In the genomic region with DNA sequence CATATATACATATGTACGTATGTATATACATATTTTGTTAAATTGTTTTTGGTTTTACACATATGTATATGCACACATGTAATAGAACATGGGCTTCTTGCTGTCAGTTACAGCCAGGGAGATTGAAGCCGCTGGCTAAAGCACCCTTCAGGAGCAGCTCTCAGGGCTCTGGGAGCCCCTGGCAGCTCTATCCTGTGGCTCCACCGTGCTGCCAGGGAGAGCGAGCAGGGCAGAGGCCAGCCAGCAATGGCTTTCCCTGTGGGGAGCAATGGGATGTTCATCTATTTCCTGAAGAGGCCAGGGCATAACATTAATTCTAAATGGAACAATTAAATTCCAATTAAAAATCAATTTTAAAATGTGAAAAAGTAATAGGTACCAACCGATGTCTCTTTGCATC, we compare ENCODE assay signal across 14 cellular contexts.
DNase-seq lines count a peak whose midpoint lies in the region; ATAC-seq and TF ChIP-seq lines count a peak whose summit lies in the region.
"Had no signal": no experiment of that assay in that cellular context is flagged by ENCODE, and none has a peak within 500 bp of the region (broad histone marks: within the 10 kb centered on the region; RNA-seq: fewer than 3 reads in every experiment).

No MANE protein-coding gene starts in this region.

- H3K27ac Mint-ChIP-seq in CD14-positive monocyte = peak overlapping the region in 6 of 7 donors; percentile 33 to 92 (median 62)
- no peak overlapping the region for H3K27ac Mint-ChIP-seq in stimulated activated effector memory CD8-positive, alpha-beta T cell treated with anti-CD3 and anti-CD28 coated beads, Interleukin-12 subunit alpha, Interleukin-12 subunit beta, amount 100 ng/mL, for 72 hours
- H3K27ac Mint-ChIP-seq: CD4-positive, alpha-beta T cell; H9 had no signal

- no peak overlapping the region for H3K4me3 Mint-ChIP-seq in CD14-positive monocyte
- H3K4me3 Mint-ChIP-seq in stimulated activated effector memory CD8-positive, alpha-beta T cell treated with anti-CD3 and anti-CD28 coated beads, Interleukin-12 subunit alpha, Interleukin-12 subunit beta, amount 100 ng/mL, for 72 hours = no peak overlapping the region
- H3K4me3 Mint-ChIP-seq: CD4-positive, alpha-beta T cell; H9 had no signal

- DNase-seq in CD14-positive monocyte (ENCODE audit: low spot score) = no peak
- peak; percentile 13 for DNase-seq in NCI-H1092 treated with DMSO at 0.1 percent for 48 hours (lab: John Stamatoyannopoulos, UW)
- no peak for DNase-seq in left lung
- DNase-seq in transverse colon = no peak
- DNase-seq in stimulated activated effector memory CD8-positive, alpha-beta T cell treated with anti-CD3 and anti-CD28 coated beads, Interleukin-12 subunit alpha, Interleukin-12 subunit beta, amount 100 ng/mL, for 72 hours (ENCODE audit: low spot score in 2 of 2) = no peak
- DNase-seq in breast epithelium (ENCODE audit: low spot score in 2 of 2) = no peak
- DNase-seq: ACHN; Calu3; CD4-positive, alpha-beta T cell; DMS 273 treated with DMSO at 0.1 percent for 48 hours; GOT3; H9 had no signal

- ATAC-seq in left lung = peak; percentile 10
- ATAC-seq in GM21381 (IDR thresholded peaks at IDR 0.05; ENCODE audit: unreplicated experiment) = no peak
- no peak for ATAC-seq in stimulated activated effector memory CD8-positive, alpha-beta T cell treated with anti-CD3 and anti-CD28 coated beads, Interleukin-12 subunit alpha, Interleukin-12 subunit beta, amount 100 ng/mL, for 72 hours

- H3K4me1 Mint-ChIP-seq in CD14-positive monocyte = peaks cover 46% of the 10 kb centered on the region
- no peaks in the 10 kb centered on the region for H3K4me1 Mint-ChIP-seq in stimulated activated effector memory CD8-positive, alpha-beta T cell treated with anti-CD3 and anti-CD28 coated beads, Interleukin-12 subunit alpha, Interleukin-12 subunit beta, amount 100 ng/mL, for 72 hours

- peaks cover 0 to 7% (median 3%) of the 10 kb centered on the region in 7 donors for H3K9me3 Mint-ChIP-seq in CD14-positive monocyte
- H3K9me3 Mint-ChIP-seq in stimulated activated effector memory CD8-positive, alpha-beta T cell treated with anti-CD3 and anti-CD28 coated beads, Interleukin-12 subunit alpha, Interleukin-12 subunit beta, amount 100 ng/mL, for 72 hours = no peaks in the 10 kb centered on the region
- H3K9me3 Mint-ChIP-seq: CD4-positive, alpha-beta T cell had no signal

- H3K36me3 Mint-ChIP-seq in CD14-positive monocyte = peaks cover 0 to 5% of the 10 kb centered on the region in 2 donors
- H3K36me3 Mint-ChIP-seq in stimulated activated effector memory CD8-positive, alpha-beta T cell treated with anti-CD3 and anti-CD28 coated beads, Interleukin-12 subunit alpha, Interleukin-12 subunit beta, amount 100 ng/mL, for 72 hours = no peaks in the 10 kb centered on the region

- H3K9me3 ChIP-seq in left lung = peaks cover 0 to 4% of the 10 kb centered on the region in 2 donors
- H3K9me3 ChIP-seq in transverse colon = no peaks in the 10 kb centered on the region
- no peaks in the 10 kb centered on the region for H3K9me3 ChIP-seq in breast epithelium

- H3K4me1 ChIP-seq in left lung (peaks cover 3 to 80% of the 10 kb centered on the region in 2 donors), transverse colon (peaks cover 0 to 25% (median 17%) of the 10 kb centered on the region in 4 donors), breast epithelium (no peaks in the 10 kb centered on the region)

- WGBS in transverse colon (ENCODE audit: low coverage in 1 of 2), 2 donors = 79 to 87% methylated on average over 4 to 5 of the region's 5 CpGs

- TF ChIP-seq CTCF in CD14-positive monocyte (IDR thresholded peaks at IDR 0.05) (no peak), left lung (IDR thresholded peaks at IDR 0.05) (no peak), transverse colon (IDR thresholded peaks at IDR 0.05) (no peak), breast epithelium (IDR thresholded peaks at IDR 0.05) (no peak)

- H3K36me3 ChIP-seq in left lung = no peaks in the 10 kb centered on the region
- H3K36me3 ChIP-seq in transverse colon = no peaks in the 10 kb centered on the region
- no peaks in the 10 kb centered on the region for H3K36me3 ChIP-seq in breast epithelium
- H3K36me3 ChIP-seq: BLaER1 treated with 17β-estradiol and CSF1 and Interleukin-3, amounts not matched to agents 10 nM and 100 nM had no signal

- H3K27me3 Mint-ChIP-seq in CD14-positive monocyte (ENCODE audit: low read depth in 3 of 3) = peaks cover 0 to 6% (median 0%) of the 10 kb centered on the region in 3 donors

- in situ Hi-C loops in transverse colon (cut with MboI; ENCODE audit: low pct_ligation_motif_present in 1 of 4, low pct_unique_long_range_greater_than_20kb in 1 of 4, low sequenced_read_pairs in 3 of 4) = no loop called here

- intact Hi-C loops in CD14-positive monocyte (cut with micrococcal nuclease) = loop anchor here in 1 of 2 donors (5.0 kb wide), 1 partner anchor 42 kb away; no protein-coding TSS in a partner anchor
- intact Hi-C loops in left lung (cut with DNase I) = no loop called here
- intact Hi-C loops in transverse colon (cut with DNase I; ENCODE audit: low total_unique reads) = no loop called here
- intact Hi-C loops in breast epithelium (cut with DNase I; ENCODE audit: low total_unique reads) = no loop called here

- peak overlapping the region in 1 of 2 donors; percentile 84 for H3K27ac ChIP-seq in left lung
- peak overlapping the region in 3 of 4 donors; percentile 12 to 70 (median 18) for H3K27ac ChIP-seq in transverse colon
- H3K27ac ChIP-seq in breast epithelium = no peak overlapping the region

- H3K4me3 ChIP-seq in left lung (no peak overlapping the region), transverse colon (no peak overlapping the region), breast epithelium (no peak overlapping the region)
- H3K4me3 ChIP-seq: BLaER1 treated with 17β-estradiol and CSF1 and Interleukin-3, amounts not matched to agents 10 nM and 100 nM had no signal

- no peak for TF ChIP-seq EP300 in transverse colon (IDR thresholded peaks at IDR 0.05; ENCODE audit: low read depth)

- H3K27me3 ChIP-seq in left lung (no peaks in the 10 kb centered on the region), transverse colon (no peaks in the 10 kb centered on the region), breast epithelium (no peaks in the 10 kb centered on the region)

- no peak for TF ChIP-seq POLR2A in transverse colon (IDR thresholded peaks at IDR 0.05)
- no peak for TF ChIP-seq POLR2A in breast epithelium (IDR thresholded peaks at IDR 0.05)

Comparison
In these comparisons a context has a peak if more than half of its experiments do, and no peak if none do; other contexts are left out.
1. H3K27ac ChIP-seq: peak in transverse colon (3 of 4); none in breast epithelium (0 of 2).